In the genomic region with DNA sequence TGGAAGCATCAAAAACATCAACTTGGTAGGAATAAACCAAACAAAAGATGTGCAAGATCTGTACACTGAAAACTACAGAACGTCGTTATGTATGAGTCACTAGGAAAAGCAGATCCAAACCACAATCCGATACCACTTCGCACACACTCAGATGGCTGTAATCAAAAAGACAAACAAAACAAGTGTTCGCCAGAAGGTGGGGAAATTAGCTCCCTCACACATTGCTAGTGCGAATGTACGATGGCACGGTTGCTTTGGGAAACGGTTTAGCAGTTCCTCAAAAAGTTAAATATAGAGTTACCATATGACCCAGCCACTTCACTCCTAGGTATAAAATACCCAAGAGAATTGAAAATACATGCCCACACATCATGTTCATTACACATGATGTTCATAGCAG, we compare ENCODE assay signal across 10 cellular contexts. TPM values are rescaled to one million over a fixed set of nuclear protein-coding genes. Genes with fewer than 3 reads are reported as not detected.
DNase-seq lines count a peak whose midpoint lies in the region; ATAC-seq and TF ChIP-seq lines count a peak whose summit lies in the region.
"Had no signal": no experiment of that assay in that cellular context is flagged by ENCODE, and none has a peak within 500 bp of the region (broad histone marks: within the 10 kb centered on the region; RNA-seq: fewer than 3 reads in every experiment).

No MANE protein-coding gene starts in this region.

- TF ChIP-seq CTCF in heart right ventricle (IDR thresholded peaks at IDR 0.05) (no peak), sigmoid colon (IDR thresholded peaks at IDR 0.05) (no peak)

- H3K9me3 ChIP-seq in adipocyte (ENCODE audit: control insufficient read depth, low read length) (no peaks in the 10 kb centered on the region), heart right ventricle (no peaks in the 10 kb centered on the region), sigmoid colon (no peaks in the 10 kb centered on the region)

- ATAC-seq in HG03139 (IDR thresholded peaks at IDR 0.05; ENCODE audit: unreplicated experiment) (no peak), heart right ventricle (no peak)

- H3K9ac ChIP-seq in adipocyte (ENCODE audit: low read length): no peak overlapping the region

- H3K4me1 ChIP-seq in adipocyte (ENCODE audit: control insufficient read depth, insufficient read depth, low read length) (peaks cover 15% of the 10 kb centered on the region), heart right ventricle (peaks cover 0 to 17% (median 6%) of the 10 kb centered on the region in 9 donors), sigmoid colon (peaks cover 0 to 7% (median 6%) of the 10 kb centered on the region in 4 donors)

- H3K27ac ChIP-seq in heart right ventricle (no peak overlapping the region), sigmoid colon (no peak overlapping the region)

- H3K4me3 ChIP-seq in adipocyte (ENCODE audit: low read length): no peak overlapping the region
- H3K4me3 ChIP-seq in heart right ventricle: no peak overlapping the region
- no peak overlapping the region for H3K4me3 ChIP-seq in sigmoid colon

- 73 to 78% methylated on average over 9 of the region's 9 CpGs for WGBS in heart right ventricle, 2 donors
- WGBS in sigmoid colon, 2 donors: 2 to 21% methylated on average over 9 of the region's 9 CpGs

- no peak for TF ChIP-seq EP300 in sigmoid colon (IDR thresholded peaks at IDR 0.05)

- TF ChIP-seq POLR2A in sigmoid colon (IDR thresholded peaks at IDR 0.05): no peak

- DNase-seq in NCI-H510A treated with DMSO at 0.1 percent for 48 hours (lab: John Stamatoyannopoulos, UW) (peak; percentile 5), NCI-H510A (lab: John Stamatoyannopoulos, UW) (no peak), NCI-H2107 (lab: John Stamatoyannopoulos, UW) (peak; percentile 60), adipocyte (ENCODE audit: low read depth) (peak; percentile 79), pons (ENCODE audit: low spot score) (peak; percentile 56), heart right ventricle (no peak), sigmoid colon (no peak)
- DNase-seq: NCI-H1048 had no signal

- H3K36me3 ChIP-seq in adipocyte (ENCODE audit: control insufficient read depth, insufficient read depth, low read length, severe bottlenecking): no peaks in the 10 kb centered on the region
- no peaks in the 10 kb centered on the region for H3K36me3 ChIP-seq in heart right ventricle
- H3K36me3 ChIP-seq in sigmoid colon: no peaks in the 10 kb centered on the region

- H3K27me3 ChIP-seq in adipocyte (replicated peaks; ENCODE audit: control insufficient read depth, insufficient read depth, low read length) (no peaks in the 10 kb centered on the region), heart right ventricle (peaks cover 0 to 2% (median 0%) of the 10 kb centered on the region in 7 donors), sigmoid colon (no peaks in the 10 kb centered on the region)

- intact Hi-C loops in heart right ventricle (cut with DNase I): no loop called here
- intact Hi-C loops in sigmoid colon (cut with DNase I): no loop called here

RNA-seq across cellular contexts. Expression of a gene that starts 14.8 kb away (rescaled TPM):
- 10 to 100 TPM in 3 of 10 donors, 1 to 10 TPM in 7; 7.4 to 12.9 (median 8.5) TPM for total RNA-seq in heart right ventricle
- 10 to 100 TPM; 14.0 to 14.8 TPM for polyA plus RNA-seq in heart right ventricle
- total RNA-seq in sigmoid colon: 1 to 10 TPM; 2.8 to 8.6 (median 3.5) TPM
- 10 to 100 TPM; 31.8 to 41.0 (median 37.7) TPM for polyA plus RNA-seq in sigmoid colon

RNA-seq across cellular contexts. Expression of a gene that starts 26.3 kb away (rescaled TPM):
- total RNA-seq in heart right ventricle (10 to 100 TPM; 10.6 to 48.3 (median 16.2) TPM), sigmoid colon (10 to 100 TPM; 14.6 to 28.0 (median 20.7) TPM)
- polyA plus RNA-seq in heart right ventricle (10 to 100 TPM; 12.6 to 19.7 TPM), sigmoid colon (10 to 100 TPM; 22.2 to 64.1 (median 24.6) TPM)

RNA-seq across cellular contexts. Expression of a gene that starts 45.9 kb away (rescaled TPM):
- 1 to 10 TPM in 1 of 10 donors, under 1 TPM in 2, not detected in 7; 0.53 to 6.5 (median 0.61) TPM for total RNA-seq in heart right ventricle
- polyA plus RNA-seq in heart right ventricle: not detected
- not detected for total RNA-seq in sigmoid colon
- polyA plus RNA-seq in sigmoid colon: 100 to 1,000 TPM in 2 of 3 donors, 10 to 100 TPM in 1; 61.9 to 155 (median 147) TPM
- polyA plus RNA-seq: BJ had no signal

RNA-seq across cellular contexts. Expression of a gene that starts 47.8 kb away (rescaled TPM):
- total RNA-seq in heart right ventricle (10 to 100 TPM in 4 of 10 donors, 1 to 10 TPM in 6; 5.1 to 19.4 (median 8.5) TPM), sigmoid colon (10 to 100 TPM in 3 of 4 donors, 1 to 10 TPM in 1; 8.0 to 15.3 (median 11.4) TPM)
- polyA plus RNA-seq in heart right ventricle (10 to 100 TPM in 1 of 2 donors, 1 to 10 TPM in 1; 8.9 to 15.8 TPM), sigmoid colon (10 to 100 TPM in 2 of 3 donors, 1 to 10 TPM in 1; 9.9 to 33.9 (median 10.8) TPM)
- polyA plus RNA-seq: BJ had no signal

Comparison
In these comparisons a context has a peak if more than half of its experiments do, and no peak if none do; other contexts are left out.
1. DNase-seq: peak in NCI-H510A treated with DMSO at 0.1 percent for 48 hours (single experiment), NCI-H2107 (single experiment), adipocyte (single experiment) and pons (single experiment); none in NCI-H510A (single experiment), heart right ventricle (0 of 2) and sigmoid colon (single experiment).